ENCODE assay signal across 27 cellular contexts in genomic region chr9:929719-930118, GRCh38. TPM values are rescaled to one million over a fixed set of nuclear protein-coding genes. Genes with fewer than 3 reads are reported as not detected.
DNase-seq lines count a peak whose midpoint lies in the region; ATAC-seq, FAIRE-seq and TF ChIP-seq lines count a peak whose summit lies in the region.
"Had no signal": no experiment of that assay in that cellular context is flagged by ENCODE, and none has a peak within 500 bp of the region (broad histone marks: within the 10 kb centered on the region; RNA-seq: fewer than 3 reads in every experiment).

No MANE protein-coding gene starts in this region.

- H3K9ac ChIP-seq in HepG2 (ENCODE audit: insufficient read depth, low read depth, low read length), result no peak overlapping the region
- no peak overlapping the region for H3K9ac ChIP-seq in H1 (replicated peaks in 1 of 4; ENCODE audit: extremely low read depth in 1 of 4, low read depth in 3 of 4, low read length in 3 of 4)
- H3K9ac ChIP-seq: BLaER1 treated with 17β-estradiol and CSF1 and Interleukin-3, amounts not matched to agents 10 nM and 100 nM; GM23248 had no signal

- H3K18ac ChIP-seq in H1 (ENCODE audit: extremely low read depth, low read length), result no peak overlapping the region

- H2BK20ac ChIP-seq in H1 (ENCODE audit: low read length), result no peak overlapping the region

- BruUV-seq in HepG2 (replicated peaks; lab: Mats Ljungman, UMichigan), result no TSS peak

- H3K4me2 ChIP-seq in HepG2 (ENCODE audit: low read depth, low read length) (no peak overlapping the region), H1 (ENCODE audit: insufficient read depth in 1 of 2, low read depth in 2 of 2, low read length in 2 of 2) (no peak overlapping the region)

- H3K9me3 ChIP-seq in HepG2 (ENCODE audit: low read length) (no peaks in the 10 kb centered on the region), right lobe of liver (no peaks in the 10 kb centered on the region), H1 (ENCODE audit: insufficient read depth in 2 of 2, low read depth in 1 of 2, low read length in 1 of 2) (no peaks in the 10 kb centered on the region)
- H3K9me3 ChIP-seq: BE2C; BLaER1 treated with 17β-estradiol and CSF1 and Interleukin-3, amounts not matched to agents 10 nM and 100 nM had no signal

- no peak overlapping the region for H4K91ac ChIP-seq in H1 (replicated peaks; ENCODE audit: insufficient read length, low read length)

- CTCF ChIA-PET in HepG2 (lab: Yijun Ruan, JAX; ENCODE audit: low intra/inter-chr PET ratio, low total read pairs) (no interaction called here), H1 (lab: Charles Lee; ENCODE audit: partially characterized antibody) (interaction anchor here (0.7 to 8.2 kb wide), 19 partner anchors 9 to 1075 kb away, joined by 3 to 97 read pairs (median 5); partner anchors contain the start of gene DMRT3)

- no peak overlapping the region for H2BK5ac ChIP-seq in H1 (ENCODE audit: low read depth, low read length)

- H3K4me3 ChIP-seq in HepG2 (replicated peaks in 1 of 3; ENCODE audit: insufficient read depth in 1 of 3, low read depth in 2 of 3, low read length in 3 of 3), result no peak overlapping the region
- no peak overlapping the region for H3K4me3 ChIP-seq in right lobe of liver
- H3K4me3 ChIP-seq in H1 (ENCODE audit: extremely low read depth in 1 of 4, insufficient read depth in 2 of 4, low read depth in 3 of 4, low read length in 4 of 4), result no peak overlapping the region
- H3K4me3 ChIP-seq: BLaER1 treated with 17β-estradiol and CSF1 and Interleukin-3, amounts not matched to agents 10 nM and 100 nM; GM12878; GM23248 had no signal

- H3K27ac ChIP-seq in HepG2 (ENCODE audit: extremely low read length, insufficient read depth, low read length) (no peak overlapping the region), right lobe of liver (no peak overlapping the region), H1 (ENCODE audit: low read depth, low read length) (no peak overlapping the region)
- H3K27ac ChIP-seq: 22Rv1; BLaER1 treated with 17β-estradiol and CSF1 and Interleukin-3, amounts not matched to agents 10 nM and 100 nM; GM23248 had no signal

- H3K36me3 ChIP-seq in HepG2 (replicated peaks in 1 of 2; ENCODE audit: control insufficient read depth in 1 of 2, insufficient read depth in 2 of 2, low read length in 2 of 2), result no peaks in the 10 kb centered on the region
- no peaks in the 10 kb centered on the region for H3K36me3 ChIP-seq in right lobe of liver
- H3K36me3 ChIP-seq in H1 (ENCODE audit: control insufficient read depth in 2 of 4, insufficient read depth in 4 of 4, low read length in 3 of 4), result no peaks in the 10 kb centered on the region
- H3K36me3 ChIP-seq: BE2C; BLaER1 treated with 17β-estradiol and CSF1 and Interleukin-3, amounts not matched to agents 10 nM and 100 nM had no signal

- no peak overlapping the region for H3K4me3 Mint-ChIP-seq in type B pancreatic cell
- H3K4me3 Mint-ChIP-seq: CD14-positive monocyte; CD4-positive, alpha-beta T cell; CD8-positive, alpha-beta memory T cell; H9 had no signal

- intact Hi-C loops in HepG2 (cut with micrococcal nuclease; ENCODE audit: unreplicated experiment), result no loop called here
- intact Hi-C loops in right lobe of liver (cut with DNase I), result no loop called here

- H3K9me3 Mint-ChIP-seq in type B pancreatic cell, result no peaks in the 10 kb centered on the region
- H3K9me3 Mint-ChIP-seq: CD4-positive, alpha-beta T cell had no signal

- no peaks in the 10 kb centered on the region for H3K79me1 ChIP-seq in H1 (ENCODE audit: low read depth, low read length)

- H2BK15ac ChIP-seq in H1 (ENCODE audit: low read length), result no peak overlapping the region

- DNase-seq in HepG2 (ENCODE audit: low spot score), result no peak
- no peak for DNase-seq in right lobe of liver
- DNase-seq in RPMI8226, result peak; percentile 54
- no peak for DNase-seq in H1 (ENCODE audit: low read depth in 1 of 2, low spot score in 2 of 2)
- no peak for DNase-seq in HuH-7 (ENCODE audit: low spot score)
- DNase-seq in type B pancreatic cell (ENCODE audit: extremely low spot score, unreplicated experiment), result no peak
- no peak for DNase-seq in NCI-H1436 (lab: John Stamatoyannopoulos, UW)
- DNase-seq: ACHN; AML-193; BE2C; CD4-positive, alpha-beta T cell; CD8-positive, alpha-beta memory T cell; DMS 273 treated with DMSO at 0.1 percent for 48 hours; DMS79; EL; GDM1; GM23248; H9 had no signal

- ATAC-seq in HepG2 (no peak), right lobe of liver (no peak)
- ATAC-seq: GM12878, HCT116 had no signal

- no peak overlapping the region for H2BK120ac ChIP-seq in H1 (replicated peaks; ENCODE audit: low read depth, low read length)

- no peaks in the 10 kb centered on the region for H3K4me1 ChIP-seq in HepG2 (ENCODE audit: insufficient read depth, low read length)
- H3K4me1 ChIP-seq in right lobe of liver, result no peaks in the 10 kb centered on the region
- H3K4me1 ChIP-seq in H1 (replicated peaks in 1 of 4; ENCODE audit: control insufficient read depth in 3 of 4, insufficient read depth in 4 of 4, low read length in 3 of 4), result no peaks in the 10 kb centered on the region
- H3K4me1 ChIP-seq: BE2C had no signal

- no peak overlapping the region for H3K56ac ChIP-seq in H1 (replicated peaks; ENCODE audit: insufficient read length, low read depth, low read length)

- H4K20me1 ChIP-seq in HepG2 (ENCODE audit: insufficient read depth, low read length), result no peaks in the 10 kb centered on the region
- no peaks in the 10 kb centered on the region for H4K20me1 ChIP-seq in H1 (replicated peaks in 1 of 2; ENCODE audit: control insufficient read depth in 1 of 2, insufficient read depth in 2 of 2, low read length in 2 of 2)
- H4K20me1 ChIP-seq: BLaER1 treated with 17β-estradiol and CSF1 and Interleukin-3, amounts not matched to agents 10 nM and 100 nM had no signal

- no peak for TF ChIP-seq POLR2A in HepG2 (IDR thresholded peaks at IDR 0.05; ENCODE audit: insufficient read depth in 1 of 2, low read depth in 2 of 2, low read length in 2 of 2)
- TF ChIP-seq POLR2A in right lobe of liver (IDR thresholded peaks at IDR 0.05), result no peak
- TF ChIP-seq POLR2A in H1 (IDR thresholded peaks at IDR 0.05; ENCODE audit: control extremely low read depth in 1 of 2, low read depth in 2 of 2, low read length in 2 of 2), result no peak

- no peak for TF ChIP-seq EP300 in HepG2 (IDR thresholded peaks at IDR 0.05; ENCODE audit: low read depth in 2 of 2, low read length in 2 of 2)
- no peak for TF ChIP-seq EP300 in HepG2 (CRISPR knock-in tag; IDR thresholded peaks at IDR 0.05; ENCODE audit: borderline replicate concordance)
- no peak for TF ChIP-seq EP300 in H1 (IDR thresholded peaks at IDR 0.05; ENCODE audit: borderline replicate concordance in 1 of 2, low read depth in 2 of 2, low read length in 2 of 2)

- H3K14ac ChIP-seq in H1 (ENCODE audit: insufficient read length), result no peak overlapping the region

- no peak overlapping the region for H3K4ac ChIP-seq in H1 (replicated peaks; ENCODE audit: insufficient read length, low read depth, low read length)

- H3K79me2 ChIP-seq in HepG2 (ENCODE audit: insufficient read depth, low read length) (no peaks in the 10 kb centered on the region), H1 (ENCODE audit: control insufficient read depth in 1 of 2, insufficient read depth in 2 of 2, low read length in 2 of 2) (no peaks in the 10 kb centered on the region)

- no peak overlapping the region for H3K27ac Mint-ChIP-seq in type B pancreatic cell
- H3K27ac Mint-ChIP-seq: CD4-positive, alpha-beta T cell; CD8-positive, alpha-beta memory T cell; H9 had no signal

- no peak overlapping the region for H4K8ac ChIP-seq in H1 (ENCODE audit: extremely low read depth, insufficient read depth, low read length)

- POLR2A ChIA-PET in HepG2 (lab: Yijun Ruan, JAX), result no interaction called here
- POLR2A ChIA-PET in H1 (lab: Charles Lee; ENCODE audit: partially characterized antibody), result interaction anchor here (2.1 kb wide), 1 partner anchor 21 kb away, joined by 4 read pairs; no protein-coding TSS in a partner anchor

- no peak overlapping the region for H2AK5ac ChIP-seq in H1 (ENCODE audit: low read depth, low read length)

- FAIRE-seq in HepG2 (lab: Jason Lieb, UNC) (no peak), H1 (lab: Jason Lieb, UNC) (no peak)
- FAIRE-seq: A204.1, D721Med, GM19239 had no signal

- no peaks in the 10 kb centered on the region for H3K36me3 Mint-ChIP-seq in type B pancreatic cell
- H3K36me3 Mint-ChIP-seq: CD14-positive monocyte; CD8-positive, alpha-beta memory T cell had no signal

- TF ChIP-seq RAD21 in HepG2 (CRISPR knock-in tag; IDR thresholded peaks at IDR 0.05), result no peak
- TF ChIP-seq RAD21 in H1 (IDR thresholded peaks at IDR 0.05 in 1 of 2, conservative IDR thresholded peaks at IDR 0.05 in 1 of 2; ENCODE audit: low read depth in 2 of 2, low read length in 2 of 2), result no peak

- in situ Hi-C loops in HepG2 (cut with HindIII; ENCODE audit: extremely low pct_ligation_motif_present, low pct_unique_long_range_greater_than_20kb), result no loop called here

- H3K27me3 ChIP-seq in HepG2 (ENCODE audit: control insufficient read depth in 1 of 2, insufficient read depth in 2 of 2, low read length in 2 of 2) (peaks cover 3 to 21% of the 10 kb centered on the region in 2 experiments; a peak in 3 of 5 replicates), right lobe of liver (no peaks in the 10 kb centered on the region), H1 (replicated peaks in 1 of 4; ENCODE audit: control insufficient read depth in 3 of 4, extremely low read depth in 1 of 4, insufficient read depth in 3 of 4, low read length in 3 of 4) (no peaks in the 10 kb centered on the region)
- H3K27me3 ChIP-seq: BE2C; BLaER1 treated with 17β-estradiol and CSF1 and Interleukin-3, amounts not matched to agents 10 nM and 100 nM had no signal

- no peaks in the 10 kb centered on the region for H3K4me1 Mint-ChIP-seq in type B pancreatic cell (ENCODE audit: unreplicated experiment)
- H3K4me1 Mint-ChIP-seq: CD14-positive monocyte; CD8-positive, alpha-beta memory T cell; H9 had no signal

- H4K5ac ChIP-seq in H1 (ENCODE audit: insufficient read length, low read depth, low read length), result no peak overlapping the region

- H2AFZ ChIP-seq in HepG2 (ENCODE audit: low read length), result no peak overlapping the region
- H2AFZ ChIP-seq in H1 (ENCODE audit: low read length), result no peak overlapping the region
- H2AFZ ChIP-seq: GM23248 had no signal

- H3K27me3 Mint-ChIP-seq in type B pancreatic cell, result peaks cover 85% of the 10 kb centered on the region

- no peak overlapping the region for H2BK12ac ChIP-seq in H1 (ENCODE audit: low read depth, low read length)

- no peak overlapping the region for H3K23ac ChIP-seq in H1 (ENCODE audit: insufficient read length)

- H3K23me2 ChIP-seq in H1 (ENCODE audit: low read depth, low read length), result no peaks in the 10 kb centered on the region

- WGBS in HepG2 (ENCODE audit: low lambda C conversion rate), result 20% methylated on average over 4 of the region's 4 CpGs
- 63% methylated on average over 2 of the region's 4 CpGs for WGBS in right lobe of liver (ENCODE audit: insufficient coverage, low coverage, low lambda C conversion rate, missing lambda C conversion rate)
- WGBS in H1 (ENCODE audit: extremely low coverage in 1 of 2, insufficient coverage in 1 of 2, insufficient read length in 1 of 2, insufficient replicate concordance in 2 of 2, low coverage in 1 of 2, low lambda C conversion rate in 2 of 2, missing lambda C conversion rate in 1 of 2), 2 experiments, result 81% methylated on average over 4 of the region's 4 CpGs; no CpG with 5 or more reads in 1 of the 2 experiments

- TF ChIP-seq CTCF in HepG2 (CRISPR knock-in tag; IDR thresholded peaks at IDR 0.05) (no peak), right lobe of liver (IDR thresholded peaks at IDR 0.05) (no peak), H1 (IDR thresholded peaks at IDR 0.05; ENCODE audit: control extremely low read depth in 1 of 3, insufficient read depth in 1 of 3, low read depth in 1 of 3, low read length in 3 of 3) (no peak), type B pancreatic cell (conservative IDR thresholded peaks at IDR 0.05) (no peak)

RNA-seq across cellular contexts. Expression of gene DMRT3, which starts 46.7 kb away (rescaled TPM):
- total RNA-seq in HepG2 (2016; rRNA removed; fragmentation: Illumina TruSeq; extraction: Trizol) (not detected in 2 replicates), right lobe of liver (not detected), type B pancreatic cell (ENCODE audit: low replicate concordance) (0.74 and 0.80 TPM in 2 replicates)
- not detected in 2 replicates for total RNA-seq in HepG2 (2016; cell fraction: cytosol; rRNA removed; fragmentation: Illumina TruSeq; extraction: Trizol; ENCODE audit: low read depth)
- total RNA-seq in HepG2 (2016; cell fraction: insoluble cytoplasmic fraction; rRNA removed; fragmentation: Illumina TruSeq; extraction: Trizol), result not detected in 2 replicates
- total RNA-seq in HepG2 (2016; cell fraction: membrane; rRNA removed; fragmentation: Illumina TruSeq; extraction: Trizol), result not detected in 2 replicates
- not detected in 2 replicates for total RNA-seq in HepG2 (2016; cell fraction: nucleus; rRNA removed; fragmentation: Illumina TruSeq; extraction: Trizol)
- polyA plus RNA-seq in HepG2 (2011; rRNA removed) (not detected in 2 replicates), H1 (2011; rRNA removed) (0.05 TPM in 1 of 2 replicates, not detected in the other)
- not detected in 2 replicates for polyA plus RNA-seq in HepG2 (2011; cell fraction: cytosol; rRNA removed)
- polyA plus RNA-seq in HepG2 (2011; cell fraction: nucleus; rRNA removed), result not detected in 2 replicates
- not detected in 2 replicates for polyA plus RNA-seq in HepG2 (2012)
- polyA plus RNA-seq in HepG2 (2016; cell fraction: cytosol; fragmentation: Illumina TruSeq; extraction: Trizol; ENCODE audit: low read depth), result not detected in 2 replicates
- not detected in 2 replicates for polyA plus RNA-seq in HepG2 (2016; cell fraction: insoluble cytoplasmic fraction; fragmentation: Illumina TruSeq; extraction: Trizol; ENCODE audit: low read depth)
- not detected in 2 replicates for polyA plus RNA-seq in HepG2 (2016; cell fraction: membrane; fragmentation: Illumina TruSeq; extraction: Trizol; ENCODE audit: low read depth)
- polyA plus RNA-seq in HepG2 (2016; cell fraction: nucleus; fragmentation: Illumina TruSeq; extraction: Trizol; ENCODE audit: insufficient read depth, low read depth), result not detected in 2 replicates
- not detected in 2 replicates for polyA minus RNA-seq in HepG2 (2011; rRNA and poly(A)+ RNA removed; ENCODE audit: low replicate concordance)
- polyA minus RNA-seq in HepG2 (2011; cell fraction: cytosol; rRNA and poly(A)+ RNA removed), result not detected in 2 replicates
- not detected in 2 replicates for polyA minus RNA-seq in HepG2 (2011; cell fraction: nucleus; rRNA and poly(A)+ RNA removed)
- total RNA-seq in H1 (2021; fragmentation: NEBNext Ultra II Directional; extraction: Animal tissue kit (Norgen Biotek cat#: 25700)), result not detected in 2 replicates
- 0.03 TPM for polyA plus RNA-seq in H1 (2011; cell fraction: cytosol; rRNA removed)
- 0.06 TPM for polyA plus RNA-seq in H1 (2011; cell fraction: nucleus; rRNA removed)
- 0.08 TPM in 2 of 4 replicates, not detected in the others for polyA plus RNA-seq in H1 (2012, experiment 1 of 2)
- not detected for polyA plus RNA-seq in H1 (2012, experiment 2 of 2)
- not detected for polyA plus RNA-seq in H1 (2013, experiment 1 of 2)
- polyA plus RNA-seq in H1 (2013, experiment 2 of 2), result not detected
- not detected in 2 replicates for polyA minus RNA-seq in H1 (2011; rRNA and poly(A)+ RNA removed)
- polyA minus RNA-seq in H1 (2011; cell fraction: cytosol; rRNA and poly(A)+ RNA removed), result not detected
- not detected for polyA minus RNA-seq in H1 (2011; cell fraction: nucleus; rRNA and poly(A)+ RNA removed)
- total RNA-seq: CD4-positive, alpha-beta T cell; CD8-positive, alpha-beta memory T cell; GM23248; H4; H9 had no signal
- polyA plus RNA-seq: CD14-positive monocyte; CD8-positive, alpha-beta memory T cell; GM23248 had no signal

Comparison
In these comparisons a context has a peak if more than half of its experiments do, and no peak if none do; other contexts are left out.
1. Of the 41 proteins assayed by ChIP-seq in both HepG2 and H1: peak only in HepG2: none; only in H1: none; in both: MAFK; in neither: 40.